In the genomic region with DNA sequence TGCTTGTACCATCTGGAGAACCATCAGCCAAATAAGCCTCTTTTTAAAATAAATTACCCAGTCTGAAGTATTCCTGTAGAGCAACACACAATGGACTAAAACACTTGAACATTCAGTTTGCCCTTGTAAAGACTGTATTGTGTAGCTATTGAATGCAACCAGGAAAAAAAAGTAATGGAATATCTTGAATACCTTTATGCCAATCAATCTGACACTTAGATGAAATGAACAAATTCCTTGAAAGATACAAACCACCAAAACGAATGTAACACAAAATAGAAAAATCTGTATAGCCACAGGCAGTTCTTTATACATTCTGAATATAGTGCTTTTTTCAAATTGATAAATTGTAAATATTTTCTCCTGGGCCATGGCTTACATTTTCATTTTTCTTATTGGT, we compare ENCODE assay signal across 26 cellular contexts.
"Had no signal": no experiment of that assay in that cellular context is flagged by ENCODE, and none has a peak within 500 bp of the region (broad histone marks: within the 10 kb centered on the region; RNA-seq: fewer than 3 reads in every experiment).

No MANE protein-coding gene starts in this region.

- H3K36me3 ChIP-seq: colonic mucosa, esophagus muscularis mucosa, heart right ventricle, lower lobe of right lung, neutrophil, prostate gland, sigmoid colon, tibial artery had no signal

- H3K9ac ChIP-seq: parathyroid adenoma had no signal

- H3K27me3 Mint-ChIP-seq: dendritic cell treated with granulocyte-macrophage colony-stimulating factor and Interleukin-4, amounts not matched to agents 40 ng/mL and 50 ng/mL, for 4 days; stimulated activated memory B cell treated with anti-CD40 and anti-IgM and Interleukin-4, amounts not matched to agents 10 μg/mL and 1 μg/mL and 100 μg/mL, for 72 hours; type B pancreatic cell had no signal

- H3K27ac Mint-ChIP-seq: dendritic cell treated with granulocyte-macrophage colony-stimulating factor and Interleukin-4, amounts not matched to agents 40 ng/mL and 50 ng/mL, for 4 days; immature natural killer cell; natural killer cell; stimulated activated memory B cell treated with anti-CD40 and anti-IgM and Interleukin-4, amounts not matched to agents 10 μg/mL and 1 μg/mL and 100 μg/mL, for 72 hours; type B pancreatic cell had no signal

- H3K27ac ChIP-seq: colonic mucosa, esophagus muscularis mucosa, heart right ventricle, lower lobe of right lung, neutrophil, parathyroid adenoma, prostate gland, sigmoid colon, testis, tibial artery had no signal

- H3K4me1 ChIP-seq: colonic mucosa, heart right ventricle, lower lobe of right lung, parathyroid adenoma, prostate gland, sigmoid colon, testis, tibial artery had no signal

- H3K27me3 ChIP-seq: colonic mucosa, esophagus muscularis mucosa, heart right ventricle, neutrophil, sigmoid colon, testis, tibial artery had no signal

- H3K36me3 Mint-ChIP-seq: immature natural killer cell; natural killer cell; stimulated activated memory B cell treated with anti-CD40 and anti-IgM and Interleukin-4, amounts not matched to agents 10 μg/mL and 1 μg/mL and 100 μg/mL, for 72 hours; type B pancreatic cell had no signal

- H3K9me3 Mint-ChIP-seq: dendritic cell treated with granulocyte-macrophage colony-stimulating factor and Interleukin-4, amounts not matched to agents 40 ng/mL and 50 ng/mL, for 4 days; stimulated activated memory B cell treated with anti-CD40 and anti-IgM and Interleukin-4, amounts not matched to agents 10 μg/mL and 1 μg/mL and 100 μg/mL, for 72 hours; type B pancreatic cell had no signal

- DNase-seq: colonic mucosa; effector CD8-positive, alpha-beta T cell; foreskin melanocyte; glutamatergic neuron; heart right ventricle; hypothalamus; immature natural killer cell; islet precursor cell; left ventricle myocardium superior; lower lobe of right lung; natural killer cell; right cardiac atrium; sigmoid colon; stimulated activated CD4-positive, alpha-beta T cell treated with anti-CD3 and anti-CD28 coated beads, Interleukin-4, amount 100 ng/mL, for 4 hours; stimulated activated naive CD8-positive, alpha-beta T cell treated with anti-CD3 and anti-CD28 coated beads, Interleukin-15, Interleukin-2, amounts not matched to agents 100 U/mL and 50 U/mL, for 24 hours; substantia nigra; testis; tibial artery had no signal

- H3K9me3 ChIP-seq: colonic mucosa, esophagus muscularis mucosa, lower lobe of right lung, neutrophil, prostate gland, sigmoid colon, testis, tibial artery had no signal

- ATAC-seq: heart right ventricle; left ventricle myocardium superior; lower lobe of right lung; natural killer cell; right cardiac atrium; stimulated activated memory B cell treated with anti-CD40 and anti-IgM and Interleukin-4, amounts not matched to agents 10 μg/mL and 1 μg/mL and 100 μg/mL, for 72 hours; stimulated activated naive CD8-positive, alpha-beta T cell treated with anti-CD3 and anti-CD28 coated beads, Interleukin-15, Interleukin-2, amounts not matched to agents 100 U/mL and 50 U/mL, for 24 hours had no signal

- H3K4me3 Mint-ChIP-seq: dendritic cell treated with granulocyte-macrophage colony-stimulating factor and Interleukin-4, amounts not matched to agents 40 ng/mL and 50 ng/mL, for 4 days; immature natural killer cell; natural killer cell; neural crest cell; stimulated activated memory B cell treated with anti-CD40 and anti-IgM and Interleukin-4, amounts not matched to agents 10 μg/mL and 1 μg/mL and 100 μg/mL, for 72 hours; type B pancreatic cell had no signal

- H3K4me1 Mint-ChIP-seq: immature natural killer cell; natural killer cell; stimulated activated memory B cell treated with anti-CD40 and anti-IgM and Interleukin-4, amounts not matched to agents 10 μg/mL and 1 μg/mL and 100 μg/mL, for 72 hours had no signal

- H3K4me3 ChIP-seq: colonic mucosa, esophagus muscularis mucosa, heart right ventricle, lower lobe of right lung, prostate gland, sigmoid colon, testis, tibial artery had no signal
